Comparison of ENCODE assay signal across 21 cellular contexts in the genomic region with DNA sequence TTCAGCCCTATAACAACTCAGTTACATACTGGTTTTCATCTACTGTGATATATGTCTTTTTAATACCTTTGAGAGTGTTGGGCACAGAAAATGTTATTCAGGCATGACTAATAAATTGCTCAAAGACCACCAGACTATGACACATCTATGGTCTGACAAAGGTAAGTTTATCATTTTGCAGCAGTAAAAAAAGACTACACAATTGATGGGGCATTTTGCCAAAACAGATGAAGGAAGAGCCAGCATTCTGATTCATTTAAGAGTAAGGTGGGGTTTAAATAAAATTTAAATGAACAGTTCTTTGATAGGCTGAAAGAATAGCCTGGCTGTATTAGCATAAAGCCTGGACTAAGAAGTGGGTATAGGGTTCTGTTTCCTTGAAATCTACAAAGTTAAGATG. TPM values are rescaled to one million over a fixed set of nuclear protein-coding genes. Genes with fewer than 3 reads are reported as not detected.
A peak's percentile ranks its signal among the peaks of the same experiment; 100 is the strongest.
DNase-seq lines count a peak whose midpoint lies in the region; ATAC-seq and TF ChIP-seq lines count a peak whose summit lies in the region.
"Had no signal": no experiment of that assay in that cellular context is flagged by ENCODE, and none has a peak within 500 bp of the region (broad histone marks: within the 10 kb centered on the region; RNA-seq: fewer than 3 reads in every experiment).

No MANE protein-coding gene starts in this region.

- CTCF ChIA-PET in mammary epithelial cell (lab: Charles Lee; ENCODE audit: low non-redundant PET): no interaction called here

- no peak overlapping the region for H3K9ac ChIP-seq in mammary epithelial cell (ENCODE audit: insufficient read depth, low read length)

- no peaks in the 10 kb centered on the region for H3K9me3 ChIP-seq in mammary epithelial cell (replicated peaks; ENCODE audit: insufficient read depth, low read length)
- H3K9me3 ChIP-seq: A549, colonic mucosa, left lung, prostate gland had no signal

- dilution Hi-C loops in mammary epithelial cell (cut with HindIII; ENCODE audit: low sequenced_read_pairs): no loop called here

- H3K9me3 Mint-ChIP-seq in natural killer cell: peaks cover 0 to under 1% of the 10 kb centered on the region in 2 donors
- H3K9me3 Mint-ChIP-seq: CD4-positive, alpha-beta T cell had no signal

- no peaks in the 10 kb centered on the region for H4K20me1 ChIP-seq in mammary epithelial cell (ENCODE audit: insufficient read depth, low read length)

- H3K79me2 ChIP-seq in mammary epithelial cell (ENCODE audit: insufficient read depth, low read length): no peaks in the 10 kb centered on the region
- H3K79me2 ChIP-seq: hepatocyte had no signal

- in situ Hi-C loops in mammary epithelial cell (cut with MboI; ENCODE audit: low sequenced_read_pairs in 2 of 2): loop anchor here (10.0 to 25.0 kb wide), 2 partner anchors 404 to 412 kb away; partner anchors contain the start of gene COL11A1 (in 2 of the 2)

- H3K4me1 ChIP-seq in mammary epithelial cell (ENCODE audit: insufficient read depth, low read length): peaks cover 27% of the 10 kb centered on the region
- H3K4me1 ChIP-seq: A549, colonic mucosa, left lung, prostate gland had no signal

- H3K36me3 ChIP-seq in mammary epithelial cell (ENCODE audit: insufficient read depth, low read length) (no peaks in the 10 kb centered on the region), H7 (replicated peaks; ENCODE audit: control insufficient read depth, insufficient read depth, low read length) (no peaks in the 10 kb centered on the region)
- H3K36me3 ChIP-seq: colonic mucosa, left lung, prostate gland had no signal

- TF ChIP-seq CTCF in mammary epithelial cell (conservative IDR thresholded peaks at IDR 0.05 in 1 of 2, IDR thresholded peaks at IDR 0.05 in 1 of 2; ENCODE audit: extremely low read depth in 1 of 2, insufficient read depth in 1 of 2, low read depth in 1 of 2, low read length in 2 of 2): no peak
- no peak for TF ChIP-seq CTCF in natural killer cell (IDR thresholded peaks at IDR 0.05)

- H3K36me3 Mint-ChIP-seq in natural killer cell: peaks cover 2% of the 10 kb centered on the region
- H3K36me3 Mint-ChIP-seq: WTC11 had no signal

- ATAC-seq in activated CD4-positive, CD25-positive, alpha-beta regulatory T cell treated with anti-CD3 and anti-CD28 coated beads, Interleukin-2, amount 50 U/mL, for 24 hours: peak; percentile 71 to 78
- no peak for ATAC-seq in natural killer cell
- ATAC-seq: A549, left lung, T-cell, WTC11 had no signal

- no peak overlapping the region for H2AFZ ChIP-seq in mammary epithelial cell (ENCODE audit: low read depth, low read length)
- H2AFZ ChIP-seq: hepatocyte had no signal

- H3K4me1 Mint-ChIP-seq in natural killer cell: no peaks in the 10 kb centered on the region

- peak overlapping the region; percentile 39 for H3K27ac ChIP-seq in mammary epithelial cell (ENCODE audit: insufficient read depth, low read depth, low read length)
- H3K27ac ChIP-seq: A549, colonic mucosa, hepatocyte, left lung, prostate gland had no signal

- H3K4me3 ChIP-seq in mammary epithelial cell (replicated peaks in 1 of 3; ENCODE audit: insufficient read depth in 1 of 3, low read depth in 2 of 3, low read length in 3 of 3) (no peak overlapping the region), H7 (ENCODE audit: insufficient read depth, low read depth, low read length) (no peak overlapping the region)
- H3K4me3 ChIP-seq: A549, colonic mucosa, hepatocyte, left lung, prostate gland had no signal

- H3K27me3 ChIP-seq in mammary epithelial cell (ENCODE audit: insufficient read depth, low read length): no peaks in the 10 kb centered on the region
- no peaks in the 10 kb centered on the region for H3K27me3 ChIP-seq in H7 (ENCODE audit: control insufficient read depth, insufficient read depth, low read length)
- H3K27me3 ChIP-seq: colonic mucosa, hepatocyte, left lung had no signal

- no peaks in the 10 kb centered on the region for H3K27me3 Mint-ChIP-seq in natural killer cell (ENCODE audit: low read depth in 2 of 2)
- H3K27me3 Mint-ChIP-seq: CD4-positive, alpha-beta T cell; naive B cell; T-cell had no signal

- intact Hi-C loops in mammary epithelial cell (cut with micrococcal nuclease) (loop anchor here (5.0 kb wide), 1 partner anchor 544 kb away; no protein-coding TSS in a partner anchor), natural killer cell (cut with micrococcal nuclease) (no loop called here)

- peak overlapping the region; percentile 52 for H3K4me2 ChIP-seq in mammary epithelial cell (ENCODE audit: insufficient read depth, low read depth, low read length)
- H3K4me2 ChIP-seq: A549, hepatocyte had no signal

- no peak overlapping the region for H3K27ac Mint-ChIP-seq in natural killer cell
- H3K27ac Mint-ChIP-seq: CD4-positive, alpha-beta T cell; T-cell; WTC11 had no signal

- no peak overlapping the region for H3K4me3 Mint-ChIP-seq in natural killer cell
- H3K4me3 Mint-ChIP-seq: CD4-positive, alpha-beta T cell; naive B cell; T-cell; WTC11 had no signal

- DNase-seq in activated CD4-positive, CD25-positive, alpha-beta regulatory T cell treated with anti-CD3 and anti-CD28 coated beads, Interleukin-2, amount 50 U/mL, for 72 hours: no peak
- peak; percentile 55 for DNase-seq in NCI-H226
- DNase-seq in mammary epithelial cell: peak; percentile 85
- peak; percentile 1 for DNase-seq in pulmonary artery endothelial cell (ENCODE audit: low read depth, low spot score)
- no peak for DNase-seq in H7
- DNase-seq in NK-92 (lab: John Stamatoyannopoulos, UW; ENCODE audit: unreplicated experiment): no peak
- DNase-seq in natural killer cell: no peak
- DNase-seq: CD4-positive, alpha-beta T cell; colonic mucosa; Karpas-422; left lung; naive B cell; NCI-H1694 treated with DMSO at 0.1 percent for 48 hours; NCI-H524 treated with DMSO at 0.1 percent for 48 hours; substantia nigra; T-cell had no signal

- BruUV-seq in mammary epithelial cell (replicated peaks; lab: Mats Ljungman, UMichigan): no TSS peak

RNA-seq across cellular contexts. Expression of gene RNPC3, which starts 8.8 kb away (rescaled TPM):
- total RNA-seq in mammary epithelial cell: 10 to 100 TPM; 13.9 to 20.5 TPM
- 9.7 TPM for polyA plus RNA-seq in mammary epithelial cell
- 0.72 TPM for polyA minus RNA-seq in mammary epithelial cell
- 3.2 and 3.6 TPM in 2 replicates for total RNA-seq in pulmonary artery endothelial cell
- total RNA-seq in H7 (2014; rRNA removed; shearing (Covaris generic)): 16.0 and 22.8 TPM in 2 replicates
- 10 to 100 TPM; 42.9 to 56.7 (median 44.8) TPM for total RNA-seq in natural killer cell

RNA-seq across cellular contexts. Expression of gene AMY2B, which starts 54.7 kb away (rescaled TPM):
- total RNA-seq in mammary epithelial cell (1 to 10 TPM; 4.4 to 7.3 TPM), pulmonary artery endothelial cell (1.2 and 1.5 TPM in 2 replicates), natural killer cell (10 to 100 TPM; 30.9 to 37.5 (median 31.7) TPM)
- 0.94 TPM for polyA plus RNA-seq in mammary epithelial cell
- 12.2 TPM for polyA minus RNA-seq in mammary epithelial cell
- 2.7 and 3.0 TPM in 2 replicates for total RNA-seq in H7 (2014; rRNA removed; shearing (Covaris generic))

Comparison
In these comparisons a context has a peak if more than half of its experiments do, and no peak if none do; other contexts are left out.
1. ATAC-seq: peak in activated CD4-positive, CD25-positive, alpha-beta regulatory T cell treated with anti-CD3 and anti-CD28 coated beads, Interleukin-2, amount 50 U/mL, for 24 hours (2 of 2); none in natural killer cell (0 of 3).
2. DNase-seq: peak in NCI-H226 (single experiment), mammary epithelial cell (single experiment) and pulmonary artery endothelial cell (single experiment); none in activated CD4-positive, CD25-positive, alpha-beta regulatory T cell treated with anti-CD3 and anti-CD28 coated beads, Interleukin-2, amount 50 U/mL, for 72 hours (single experiment), H7 (single experiment), NK-92 (single experiment) and natural killer cell (single experiment).